In the genomic region with DNA sequence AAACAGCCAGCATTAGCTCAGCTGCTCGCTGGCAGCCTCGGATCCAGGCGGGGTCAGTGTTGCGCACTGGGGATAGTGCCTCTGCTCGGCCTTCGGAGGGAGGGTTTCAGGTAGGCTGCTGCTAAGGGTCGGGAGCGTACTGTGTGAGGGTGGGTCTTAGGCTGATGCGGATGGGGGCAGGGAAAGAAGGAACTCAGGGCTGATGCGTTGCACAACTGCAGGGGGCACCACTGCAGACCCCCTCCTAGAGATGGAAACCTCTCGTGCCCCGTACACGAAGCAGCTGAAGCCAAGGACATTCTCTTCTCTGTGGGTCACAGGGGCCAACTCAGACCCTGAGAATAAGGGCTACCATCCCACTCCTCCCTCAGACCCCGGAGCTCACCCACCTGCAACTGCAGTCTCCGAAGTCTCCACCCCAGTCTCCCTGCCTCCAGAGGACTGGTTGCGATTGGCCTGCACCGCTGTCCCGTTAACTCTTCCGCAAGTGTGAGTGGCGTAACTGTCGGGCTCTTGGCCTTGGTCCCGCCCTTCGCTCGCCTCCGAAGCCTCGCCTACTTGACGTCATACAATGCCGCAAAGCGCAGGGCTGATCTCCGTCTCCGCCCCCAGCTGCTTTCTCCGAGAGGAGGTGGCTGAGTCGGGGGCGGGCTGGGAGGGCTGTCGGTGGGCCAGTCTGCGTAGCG, we compare ENCODE assay signal across 1 cellular context.
TF ChIP-seq lines count a peak whose summit lies in the region.

Gene KBTBD3 (minus strand): TSS at position 425 of the 686 bp plus-strand sequence. CDS start 18,250 bp downstream, outside the sequence.

TF ChIP-seq in HepG2, 621 proteins besides CTCF, POLR2A, EP300 and RAD21 (continued from another document and continues in another):
- no peak for TF ChIP-seq LCORL (IDR thresholded peaks at IDR 0.05)
- TF ChIP-seq LCORL (CRISPR knock-in tag; IDR thresholded peaks at IDR 0.05) = peak; percentile 53; the same call in 1 of the 2 replicates
- TF ChIP-seq ZNF331 (CRISPR knock-in tag; IDR thresholded peaks at IDR 0.05) = peak; percentile 9; the same call in 1 of the 2 replicates
- peak; percentile 56 for TF ChIP-seq SAP130 (CRISPR knock-in tag; IDR thresholded peaks at IDR 0.05; ENCODE audit: low read depth)
- peak; percentile 46; the same call in 1 of the 2 replicates for TF ChIP-seq CEBPG (CRISPR knock-in tag; IDR thresholded peaks at IDR 0.05)
- TF ChIP-seq HNRNPK (IDR thresholded peaks at IDR 0.05; ENCODE audit: low read depth, low read length, poor library complexity, severe bottlenecking) = no peak
- no peak for TF ChIP-seq ZNF10 (CRISPR knock-in tag; IDR thresholded peaks at IDR 0.05; ENCODE audit: borderline replicate concordance, low read depth)
- TF ChIP-seq, protein P1, sequence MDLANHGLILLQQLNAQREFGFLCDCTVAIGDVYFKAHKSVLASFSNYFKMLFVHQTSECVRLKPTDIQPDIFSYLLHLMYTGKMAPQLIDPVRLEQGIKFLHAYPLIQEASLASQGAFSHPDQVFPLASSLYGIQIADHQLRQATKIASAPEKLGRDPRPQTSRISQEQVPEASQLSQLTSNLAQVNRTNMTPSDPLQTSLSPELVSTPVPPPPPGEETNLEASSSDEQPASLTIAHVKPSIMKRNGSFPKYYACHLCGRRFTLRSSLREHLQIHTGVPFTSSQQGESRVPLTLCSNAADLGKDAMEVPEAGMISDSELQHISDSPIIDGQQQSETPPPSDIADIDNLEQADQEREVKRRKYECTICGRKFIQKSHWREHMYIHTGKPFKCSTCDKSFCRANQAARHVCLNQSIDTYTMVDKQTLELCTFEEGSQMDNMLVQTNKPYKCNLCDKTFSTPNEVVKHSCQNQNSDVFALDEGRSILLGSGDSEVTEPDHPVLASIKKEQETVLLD (CRISPR knock-in tag; IDR thresholded peaks at IDR 0.05; ENCODE audit: low read depth) = no peak
- peak; percentile 70 for TF ChIP-seq ZMAT3 (CRISPR knock-in tag; conservative IDR thresholded peaks at IDR 0.05)
- peak; percentile 56 to 81; a peak in 3 of 4 replicates for TF ChIP-seq HMGXB4 (CRISPR knock-in tag; IDR thresholded peaks at IDR 0.05; ENCODE audit: borderline replicate concordance in 1 of 2, low read depth in 1 of 2)
- 0 out of 2 replicates have a peak, but pooled peaks have one; percentile 83 for TF ChIP-seq SATB2 (CRISPR knock-in tag; IDR thresholded peaks at IDR 0.05)
- no peak for TF ChIP-seq KLF15 (CRISPR knock-in tag; IDR thresholded peaks at IDR 0.05; ENCODE audit: borderline replicate concordance)
- TF ChIP-seq REST (IDR thresholded peaks at IDR 0.05; ENCODE audit: borderline replicate concordance in 1 of 2, low read depth in 1 of 2, low read length in 2 of 2) = no peak
- TF ChIP-seq, protein P2, sequence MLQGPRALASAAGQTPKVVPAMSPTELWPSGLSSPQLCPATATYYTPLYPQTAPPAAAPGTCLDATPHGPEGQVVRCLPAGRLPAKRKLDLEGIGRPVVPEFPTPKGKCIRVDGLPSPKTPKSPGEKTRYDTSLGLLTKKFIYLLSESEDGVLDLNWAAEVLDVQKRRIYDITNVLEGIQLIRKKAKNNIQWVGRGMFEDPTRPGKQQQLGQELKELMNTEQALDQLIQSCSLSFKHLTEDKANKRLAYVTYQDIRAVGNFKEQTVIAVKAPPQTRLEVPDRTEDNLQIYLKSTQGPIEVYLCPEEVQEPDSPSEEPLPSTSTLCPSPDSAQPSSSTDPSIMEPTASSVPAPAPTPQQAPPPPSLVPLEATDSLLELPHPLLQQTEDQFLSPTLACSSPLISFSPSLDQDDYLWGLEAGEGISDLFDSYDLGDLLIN (CRISPR knock-in tag; IDR thresholded peaks at IDR 0.05; ENCODE audit: borderline replicate concordance) = no peak
- TF ChIP-seq ZHX2 (IDR thresholded peaks at IDR 0.05; ENCODE audit: low read depth) = peak; percentile 30; the same call in 1 of the 2 replicates
- no peak for TF ChIP-seq ZHX2 (CRISPR knock-in tag; IDR thresholded peaks at IDR 0.05; ENCODE audit: borderline replicate concordance)
- TF ChIP-seq DPF2 (CRISPR knock-in tag; IDR thresholded peaks at IDR 0.05; ENCODE audit: borderline replicate concordance, low read depth) = 0 out of 2 replicates have a peak, but pooled peaks have one; percentile 26
- peak; percentile 74; the same call in 1 of the 2 replicates for TF ChIP-seq ZNF430 (CRISPR knock-in tag; IDR thresholded peaks at IDR 0.05)
- peak; percentile 83 for TF ChIP-seq SALL2 (CRISPR knock-in tag; IDR thresholded peaks at IDR 0.05)
- no peak; the same call in 1 of the 2 replicates for TF ChIP-seq YEATS4 (CRISPR knock-in tag; IDR thresholded peaks at IDR 0.05; ENCODE audit: borderline replicate concordance)
- TF ChIP-seq KMT2B (CRISPR knock-in tag; IDR thresholded peaks at IDR 0.05) = peak; percentile 68; the same call in 1 of the 2 replicates
- TF ChIP-seq NR2C2 (CRISPR knock-in tag; IDR thresholded peaks at IDR 0.05; ENCODE audit: borderline replicate concordance) = no peak; the same call in none of the 2 replicates
- TF ChIP-seq ZNF850 (CRISPR knock-in tag; conservative IDR thresholded peaks at IDR 0.05) = no peak
- peak; percentile 73; the same call in 1 of the 2 replicates for TF ChIP-seq ZC3H4 (CRISPR knock-in tag; IDR thresholded peaks at IDR 0.05; ENCODE audit: borderline replicate concordance)
- no peak for TF ChIP-seq ELK4 (CRISPR knock-in tag; IDR thresholded peaks at IDR 0.05; ENCODE audit: borderline replicate concordance)
- no peak for TF ChIP-seq BRF2 (CRISPR knock-in tag; IDR thresholded peaks at IDR 0.05)
- no peak for TF ChIP-seq ZNF138 (CRISPR knock-in tag; IDR thresholded peaks at IDR 0.05; ENCODE audit: low read depth)
- peak; percentile 89; the same call in 1 of the 2 replicates for TF ChIP-seq ARID2 (CRISPR knock-in tag; IDR thresholded peaks at IDR 0.05; ENCODE audit: borderline replicate concordance)
- TF ChIP-seq ZNF432 (CRISPR knock-in tag; IDR thresholded peaks at IDR 0.05; ENCODE audit: borderline replicate concordance) = no peak
- TF ChIP-seq PPARG (CRISPR knock-in tag; conservative IDR thresholded peaks at IDR 0.05) = no peak
- TF ChIP-seq GATA4 (IDR thresholded peaks at IDR 0.05; ENCODE audit: borderline replicate concordance, low read depth) = 0 out of 2 replicates have a peak, but pooled peaks have one; percentile 45
- 0 out of 2 replicates have a peak, but pooled peaks have one; percentile 28 for TF ChIP-seq KLF9 (CRISPR knock-in tag; IDR thresholded peaks at IDR 0.05; ENCODE audit: low read depth)
- no peak for TF ChIP-seq ZNF224 (CRISPR knock-in tag; IDR thresholded peaks at IDR 0.05)
- TF ChIP-seq HOXD1 (CRISPR knock-in tag; IDR thresholded peaks at IDR 0.05) = peak; percentile 75; the same call in 1 of the 2 replicates
- no peak for TF ChIP-seq ZNF33B (CRISPR knock-in tag; IDR thresholded peaks at IDR 0.05)
- no peak for TF ChIP-seq NBN (conservative IDR thresholded peaks at IDR 0.05)
- TF ChIP-seq, protein P3, sequence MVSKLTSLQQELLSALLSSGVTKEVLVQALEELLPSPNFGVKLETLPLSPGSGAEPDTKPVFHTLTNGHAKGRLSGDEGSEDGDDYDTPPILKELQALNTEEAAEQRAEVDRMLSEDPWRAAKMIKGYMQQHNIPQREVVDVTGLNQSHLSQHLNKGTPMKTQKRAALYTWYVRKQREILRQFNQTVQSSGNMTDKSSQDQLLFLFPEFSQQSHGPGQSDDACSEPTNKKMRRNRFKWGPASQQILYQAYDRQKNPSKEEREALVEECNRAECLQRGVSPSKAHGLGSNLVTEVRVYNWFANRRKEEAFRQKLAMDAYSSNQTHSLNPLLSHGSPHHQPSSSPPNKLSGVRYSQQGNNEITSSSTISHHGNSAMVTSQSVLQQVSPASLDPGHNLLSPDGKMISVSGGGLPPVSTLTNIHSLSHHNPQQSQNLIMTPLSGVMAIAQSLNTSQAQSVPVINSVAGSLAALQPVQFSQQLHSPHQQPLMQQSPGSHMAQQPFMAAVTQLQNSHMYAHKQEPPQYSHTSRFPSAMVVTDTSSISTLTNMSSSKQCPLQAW (CRISPR knock-in tag; IDR thresholded peaks at IDR 0.05) = peak; percentile 53; the same call in 1 of the 2 replicates
- peak; percentile 54; the same call in 1 of the 2 replicates for TF ChIP-seq PHF8 (CRISPR knock-in tag; IDR thresholded peaks at IDR 0.05)
- no peak for TF ChIP-seq FOXA1 (IDR thresholded peaks at IDR 0.05)
- peak; percentile 18; the same call in 1 of the 2 replicates for TF ChIP-seq FOXA1 (CRISPR knock-in tag; IDR thresholded peaks at IDR 0.05)
- no peak for TF ChIP-seq NFIC (IDR thresholded peaks at IDR 0.05; ENCODE audit: low read length)
